21 cellular contexts compared by ENCODE assay signal in the genomic region with DNA sequence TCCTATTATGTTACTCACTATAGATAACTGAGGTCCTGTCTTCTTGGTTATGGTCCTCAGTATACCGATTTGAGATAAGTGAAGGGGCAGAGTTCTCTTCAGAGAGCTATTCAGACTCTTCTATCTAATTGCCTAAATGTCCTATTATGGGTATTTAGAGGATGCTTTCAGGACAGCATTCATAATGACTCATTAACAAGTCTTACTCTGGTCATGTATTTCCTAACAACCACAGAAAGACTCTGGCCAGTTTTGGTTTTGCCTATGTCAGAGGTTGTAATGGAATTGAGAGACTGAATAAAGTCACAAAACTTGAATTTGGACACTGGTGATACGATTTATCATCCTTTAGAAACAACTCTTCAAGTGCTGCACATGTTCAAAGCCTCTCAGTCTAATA.
DNase-seq lines count a peak whose midpoint lies in the region; ATAC-seq, FAIRE-seq and TF ChIP-seq lines count a peak whose summit lies in the region.
"Had no signal": no experiment of that assay in that cellular context is flagged by ENCODE, and none has a peak within 500 bp of the region (broad histone marks: within the 10 kb centered on the region; RNA-seq: fewer than 3 reads in every experiment).

No MANE protein-coding gene starts in this region.

- CTCF ChIA-PET in endothelial cell of umbilical vein (lab: Charles Lee): no interaction called here

- H3K9me1 ChIP-seq in endothelial cell of umbilical vein (replicated peaks; ENCODE audit: control insufficient read depth, extremely low read depth, insufficient read depth, low read length): no peaks in the 10 kb centered on the region

- no peak overlapping the region for H3K27ac ChIP-seq in endothelial cell of umbilical vein (ENCODE audit: insufficient read depth, low read depth, low read length)
- H3K27ac ChIP-seq: HL-60, Peyer's patch, SJCRH30 had no signal

- H3K27me3 ChIP-seq in endothelial cell of umbilical vein (ENCODE audit: control insufficient read depth in 2 of 2, insufficient read depth in 2 of 2, low read length in 2 of 2): no peaks in the 10 kb centered on the region
- H3K27me3 ChIP-seq: Peyer's patch, SJCRH30 had no signal

- TF ChIP-seq CTCF in endothelial cell of umbilical vein (IDR thresholded peaks at IDR 0.05; ENCODE audit: extremely low read depth in 1 of 2, insufficient read depth in 1 of 2, low read depth in 1 of 2, low read length in 2 of 2): no peak
- no peak for TF ChIP-seq CTCF in nephron progenitor cell (IDR thresholded peaks at IDR 0.05)

- POLR2A ChIA-PET in endothelial cell of umbilical vein (lab: Charles Lee): no interaction called here

- H3K27ac Mint-ChIP-seq in nephron progenitor cell: no peak overlapping the region
- H3K27ac Mint-ChIP-seq: CD14-positive monocyte had no signal

- H3K4me3 Mint-ChIP-seq in nephron progenitor cell: no peak overlapping the region
- H3K4me3 Mint-ChIP-seq: CD14-positive monocyte had no signal

- FAIRE-seq in endothelial cell of umbilical vein (lab: Jason Lieb, UNC): no peak
- FAIRE-seq: D721Med had no signal

- peaks cover 3% of the 10 kb centered on the region for H3K27me3 Mint-ChIP-seq in nephron progenitor cell (ENCODE audit: low read depth, poor library complexity)

- no TSS peak for BruUV-seq in endothelial cell of umbilical vein (replicated peaks; lab: Mats Ljungman, UMichigan)

- no peak overlapping the region for H3K4me3 ChIP-seq in endothelial cell of umbilical vein (replicated peaks in 1 of 3; ENCODE audit: insufficient read depth in 1 of 3, low read depth in 1 of 3, low read length in 3 of 3)
- H3K4me3 ChIP-seq: Peyer's patch, SJCRH30 had no signal

- no peaks in the 10 kb centered on the region for H3K36me3 Mint-ChIP-seq in nephron progenitor cell (ENCODE audit: low read depth)
- H3K36me3 Mint-ChIP-seq: CD14-positive monocyte had no signal

- H3K9me3 ChIP-seq in endothelial cell of umbilical vein (replicated peaks; ENCODE audit: control insufficient read depth, insufficient read depth, low read length): peaks cover 2% of the 10 kb centered on the region
- H3K9me3 ChIP-seq: Peyer's patch, SJCRH30 had no signal

- dilution Hi-C loops in endothelial cell of umbilical vein (cut with MboI; ENCODE audit: extremely low pct_ligation_motif_present, low sequenced_read_pairs): no loop called here

- DNase-seq in ELR (ENCODE audit: low read depth) (peak; percentile 58), MV-4-11 (lab: John Stamatoyannopoulos, UW) (peak; percentile 67), amniotic epithelial cell (ENCODE audit: low read depth) (peak; percentile 66), endothelial cell of umbilical vein (ENCODE audit: low read depth, low spot score) (no peak), occipital lobe (lab: John Stamatoyannopoulos, UW) (no peak), nephron progenitor cell (no peak)
- DNase-seq in activated CD8-positive, alpha-beta memory T cell treated with anti-CD3 and anti-CD28 coated beads, Interleukin-2, amount 50 U/mL, for 48 hours: no peak
- DNase-seq: DMS53, GF-D8, H7, KG1, NCI-H1417, NCI-H1694 treated with DMSO at 0.1 percent for 48 hours, NCI-H446 treated with DMSO at 0.1 percent for 48 hours, NCI-H69, Peyer's patch, SJCRH30 had no signal

- no peaks in the 10 kb centered on the region for H4K20me1 ChIP-seq in endothelial cell of umbilical vein (replicated peaks; ENCODE audit: control insufficient read depth, extremely low read depth, insufficient read depth, low read length)

- no peaks in the 10 kb centered on the region for H3K79me2 ChIP-seq in endothelial cell of umbilical vein (ENCODE audit: control insufficient read depth, insufficient read depth, low read length)

- H2AFZ ChIP-seq in endothelial cell of umbilical vein (ENCODE audit: low read depth, low read length): peak overlapping the region; percentile 24

- intact Hi-C loops in endothelial cell of umbilical vein (cut with micrococcal nuclease): no loop called here

- H3K36me3 ChIP-seq in endothelial cell of umbilical vein (ENCODE audit: control insufficient read depth in 2 of 2, extremely low read depth in 1 of 2, insufficient read depth in 2 of 2, low read length in 2 of 2): no peaks in the 10 kb centered on the region
- H3K36me3 ChIP-seq: Peyer's patch, SJCRH30 had no signal

- no peak for TF ChIP-seq POLR2A in endothelial cell of umbilical vein (IDR thresholded peaks at IDR 0.05; ENCODE audit: low read depth, low read length)

- no peak overlapping the region for H3K4me2 ChIP-seq in endothelial cell of umbilical vein (ENCODE audit: insufficient read depth, low read length)

- no peaks in the 10 kb centered on the region for H3K4me1 Mint-ChIP-seq in nephron progenitor cell
- H3K4me1 Mint-ChIP-seq: CD14-positive monocyte had no signal

- H3K4me1 ChIP-seq in endothelial cell of umbilical vein (ENCODE audit: control insufficient read depth, extremely low read depth, insufficient read depth, low read length): peaks cover 22% of the 10 kb centered on the region
- H3K4me1 ChIP-seq: Peyer's patch, SJCRH30 had no signal

- ATAC-seq in GM18498 (IDR thresholded peaks at IDR 0.05; ENCODE audit: unreplicated experiment): no peak

- no peak overlapping the region for H3K9ac ChIP-seq in endothelial cell of umbilical vein (replicated peaks; ENCODE audit: extremely low read depth, insufficient read depth, low read length)

- H3K9me3 Mint-ChIP-seq in nephron progenitor cell: peaks cover 7% of the 10 kb centered on the region

TF ChIP-seq in endothelial cell of umbilical vein, 7 proteins besides CTCF, POLR2A, EP300 and RAD21:
- TF ChIP-seq MYC (IDR thresholded peaks at IDR 0.05; ENCODE audit: low read depth, low read length): no peak

Comparison
In these comparisons a context has a peak if more than half of its experiments do, and no peak if none do; other contexts are left out.
1. DNase-seq: peak in ELR (single experiment), MV-4-11 (single experiment) and amniotic epithelial cell (single experiment); none in endothelial cell of umbilical vein (single experiment), occipital lobe (single experiment), nephron progenitor cell (single experiment) and activated CD8-positive, alpha-beta memory T cell treated with anti-CD3 and anti-CD28 coated beads, Interleukin-2, amount 50 U/mL, for 48 hours (single experiment).